8 cellular contexts compared by ENCODE assay signal in the genomic region with DNA sequence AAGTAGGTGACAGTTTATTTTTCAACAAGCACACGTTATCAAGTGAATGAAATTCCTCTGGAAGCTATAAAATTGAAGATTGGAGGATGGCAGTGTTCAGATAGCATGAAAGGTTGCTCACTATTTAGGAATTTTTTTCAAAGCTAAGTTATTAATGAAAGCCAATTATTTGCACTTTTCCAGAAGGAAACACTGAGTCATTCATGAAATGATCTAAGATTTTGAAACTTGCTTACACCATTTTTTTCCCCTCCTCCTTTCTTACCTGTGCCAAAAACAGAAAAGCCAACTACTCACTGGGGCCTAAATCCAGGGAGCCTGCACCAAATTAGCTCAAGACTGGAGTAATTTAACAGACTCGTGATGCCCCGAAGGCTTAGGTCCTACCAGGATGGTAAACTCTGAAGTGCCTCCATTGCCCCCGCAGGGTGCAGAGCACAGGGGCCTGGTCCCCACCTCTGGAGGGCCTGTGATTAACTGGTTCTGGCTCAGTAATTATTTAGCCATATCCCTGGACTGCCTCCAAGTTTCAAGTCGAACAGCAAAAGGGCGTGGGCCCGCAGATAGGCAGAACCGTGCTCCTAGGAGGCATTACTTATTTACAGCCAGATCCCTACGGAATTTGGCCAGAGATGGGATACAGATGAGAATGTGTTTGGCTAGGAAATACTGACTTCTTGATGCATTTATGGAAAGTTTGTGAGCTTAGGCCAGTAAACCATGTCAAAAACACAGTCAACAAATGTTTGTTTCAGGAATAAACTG. TPM values are rescaled to one million over a fixed set of nuclear protein-coding genes. Genes with fewer than 3 reads are reported as not detected.
DNase-seq lines count a peak whose midpoint lies in the region; ATAC-seq and TF ChIP-seq lines count a peak whose summit lies in the region.

No MANE protein-coding gene starts in this region.

- peaks cover 32 to 41% (median 32%) of the 10 kb centered on the region in 3 donors for H3K4me1 Mint-ChIP-seq in CD8-positive, alpha-beta memory T cell
- peaks cover 33% of the 10 kb centered on the region for H3K4me1 Mint-ChIP-seq in T-helper 1 cell treated with Interleukin-12 subunit alpha and Interleukin-12 subunit beta and Interleukin-4 antibody, amounts not matched to agents 30 μg/mL and 1 μg/mL, for 36 hours (ENCODE audit: low read depth)
- H3K4me1 Mint-ChIP-seq in naive thymus-derived CD4-positive, alpha-beta T cell: peaks cover 17 to 47% (median 40%) of the 10 kb centered on the region in 7 donors

- H3K36me3 ChIP-seq in CD8-positive, alpha-beta memory T cell (ENCODE audit: insufficient read depth, low read length): no peaks in the 10 kb centered on the region
- H3K36me3 ChIP-seq in naive thymus-derived CD4-positive, alpha-beta T cell (ENCODE audit: control insufficient read depth in 2 of 3, insufficient read depth in 3 of 3, low read length in 3 of 3): no peaks in the 10 kb centered on the region

- H3K27me3 Mint-ChIP-seq in CD8-positive, alpha-beta memory T cell: no peaks in the 10 kb centered on the region
- no peaks in the 10 kb centered on the region for H3K27me3 Mint-ChIP-seq in T-helper 1 cell treated with Interleukin-12 subunit alpha and Interleukin-12 subunit beta and Interleukin-4 antibody, amounts not matched to agents 30 μg/mL and 1 μg/mL, for 36 hours (ENCODE audit: low read depth)
- H3K27me3 Mint-ChIP-seq in naive thymus-derived CD4-positive, alpha-beta T cell: no peaks in the 10 kb centered on the region

- H3K27ac ChIP-seq in CD8-positive, alpha-beta memory T cell (ENCODE audit: low read depth, low read length): peak overlapping the region; percentile 71
- peak overlapping the region; percentile 74 for H3K27ac ChIP-seq in naive thymus-derived CD4-positive, alpha-beta T cell (ENCODE audit: low read depth, low read length)

- H3K9me3 ChIP-seq in CD8-positive, alpha-beta memory T cell (ENCODE audit: low read length): no peaks in the 10 kb centered on the region
- H3K9me3 ChIP-seq in naive thymus-derived CD4-positive, alpha-beta T cell (ENCODE audit: control insufficient read depth in 2 of 3, low read length in 3 of 3): no peaks in the 10 kb centered on the region

- H3K9me3 Mint-ChIP-seq in CD8-positive, alpha-beta memory T cell: no peaks in the 10 kb centered on the region
- H3K9me3 Mint-ChIP-seq in T-helper 1 cell treated with Interleukin-12 subunit alpha and Interleukin-12 subunit beta and Interleukin-4 antibody, amounts not matched to agents 30 μg/mL and 1 μg/mL, for 36 hours: no peaks in the 10 kb centered on the region
- H3K9me3 Mint-ChIP-seq in naive thymus-derived CD4-positive, alpha-beta T cell: no peaks in the 10 kb centered on the region

- TF ChIP-seq CTCF in epithelial cell of esophagus (IDR thresholded peaks at IDR 0.05; ENCODE audit: insufficient read depth, low read depth, low read length, missing control alignments): no peak

- H3K27ac Mint-ChIP-seq in CD8-positive, alpha-beta memory T cell: peak overlapping the region; percentile 72 to 92 (median 80)
- H3K27ac Mint-ChIP-seq in T-helper 1 cell treated with Interleukin-12 subunit alpha and Interleukin-12 subunit beta and Interleukin-4 antibody, amounts not matched to agents 30 μg/mL and 1 μg/mL, for 36 hours: peak overlapping the region; percentile 97
- H3K27ac Mint-ChIP-seq in naive thymus-derived CD4-positive, alpha-beta T cell: peak overlapping the region; percentile 91 to 98 (median 97)

- intact Hi-C loops in naive thymus-derived CD4-positive, alpha-beta T cell (cut with micrococcal nuclease): loop anchor here (1.0 to 5.0 kb wide), 6 partner anchors 12 to 251 kb away; no protein-coding TSS in a partner anchor

- H3K27me3 ChIP-seq in CD8-positive, alpha-beta memory T cell (ENCODE audit: insufficient read depth, low read length, poor library complexity, severe bottlenecking): no peaks in the 10 kb centered on the region
- no peaks in the 10 kb centered on the region for H3K27me3 ChIP-seq in naive thymus-derived CD4-positive, alpha-beta T cell (ENCODE audit: control insufficient read depth in 2 of 2, insufficient read depth in 2 of 2, low read length in 2 of 2)

- POLR2A ChIA-PET in CD8-positive, alpha-beta memory T cell (lab: Charles Lee): interaction anchor here (0.6 to 3.6 kb wide), 7 partner anchors 8 to 165 kb away, joined by 3 to 30 read pairs (median 3); no protein-coding TSS in a partner anchor
- POLR2A ChIA-PET in naive thymus-derived CD4-positive, alpha-beta T cell (lab: Charles Lee): interaction anchor here (0.6 to 5.0 kb wide), 18 partner anchors 11 to 296 kb away, joined by 3 to 74 read pairs (median 6); a partner anchor contains a TSS

- ATAC-seq in naive thymus-derived CD4-positive, alpha-beta T cell: no peak
- ATAC-seq in HG03039 (IDR thresholded peaks at IDR 0.05; ENCODE audit: unreplicated experiment): no peak

- no peak for DNase-seq in CD8-positive, alpha-beta memory T cell
- DNase-seq in HPDE6-E6E7 (ENCODE audit: extremely low spot score) (peak; percentile 85), epithelial cell of esophagus (ENCODE audit: low read depth) (peak; percentile 93), amniotic stem cell (lab: John Stamatoyannopoulos, UW) (no peak)
- peak in 2 of 9 donors; percentile 24 for DNase-seq in naive thymus-derived CD4-positive, alpha-beta T cell
- DNase-seq in stimulated activated CD4-positive, alpha-beta T cell treated with anti-CD3 and anti-CD28 coated beads, Interleukin-2, amount 100 ng/mL, for 24 hours: no peak

- CTCF ChIA-PET in CD8-positive, alpha-beta memory T cell (lab: Charles Lee): interaction anchor here (0.8 to 2.3 kb wide), 3 partner anchors 8 to 27 kb away, joined by 3 to 7 read pairs (median 3); no protein-coding TSS in a partner anchor
- CTCF ChIA-PET in naive thymus-derived CD4-positive, alpha-beta T cell (lab: Charles Lee): interaction anchor here (1.0 to 2.6 kb wide), 6 partner anchors 12 to 294 kb away, joined by 4 to 11 read pairs (median 8); no protein-coding TSS in a partner anchor

- no peak overlapping the region for H3K4me3 ChIP-seq in CD8-positive, alpha-beta memory T cell (ENCODE audit: low read length)
- no peak overlapping the region for H3K4me3 ChIP-seq in epithelial cell of esophagus (ENCODE audit: low read length)
- peak overlapping the region; percentile 33 for H3K4me3 ChIP-seq in naive thymus-derived CD4-positive, alpha-beta T cell (ENCODE audit: low read length)

- peaks cover 32% of the 10 kb centered on the region for H3K4me1 ChIP-seq in CD8-positive, alpha-beta memory T cell (ENCODE audit: insufficient read depth, low read length)
- peaks cover 31 to 32% of the 10 kb centered on the region in 2 donors for H3K4me1 ChIP-seq in naive thymus-derived CD4-positive, alpha-beta T cell (ENCODE audit: control insufficient read depth in 2 of 2, insufficient read depth in 2 of 2, low read length in 2 of 2)

- H3K36me3 Mint-ChIP-seq in CD8-positive, alpha-beta memory T cell: no peaks in the 10 kb centered on the region
- no peaks in the 10 kb centered on the region for H3K36me3 Mint-ChIP-seq in T-helper 1 cell treated with Interleukin-12 subunit alpha and Interleukin-12 subunit beta and Interleukin-4 antibody, amounts not matched to agents 30 μg/mL and 1 μg/mL, for 36 hours (ENCODE audit: low read depth)
- no peaks in the 10 kb centered on the region for H3K36me3 Mint-ChIP-seq in naive thymus-derived CD4-positive, alpha-beta T cell

- H3K4me3 Mint-ChIP-seq in CD8-positive, alpha-beta memory T cell: peak overlapping the region in 6 of 7 donors; percentile 27 to 81 (median 42)
- H3K4me3 Mint-ChIP-seq in T-helper 1 cell treated with Interleukin-12 subunit alpha and Interleukin-12 subunit beta and Interleukin-4 antibody, amounts not matched to agents 30 μg/mL and 1 μg/mL, for 36 hours: peak overlapping the region; percentile 54
- H3K4me3 Mint-ChIP-seq in naive thymus-derived CD4-positive, alpha-beta T cell: peak overlapping the region; percentile 12 to 87 (median 77)

RNA-seq across cellular contexts. Expression of a gene that starts 28.0 kb away (rescaled TPM):
- total RNA-seq in CD8-positive, alpha-beta memory T cell: 10 to 100 TPM; 52.5 to 54.3 TPM
- polyA plus RNA-seq in CD8-positive, alpha-beta memory T cell: 24.0 TPM
- 100 to 1,000 TPM in 3 of 5 experiments, 10 to 100 TPM in 2; 72.6 to 104 (median 100) TPM for total RNA-seq in naive thymus-derived CD4-positive, alpha-beta T cell
- polyA plus RNA-seq in naive thymus-derived CD4-positive, alpha-beta T cell: 10 to 100 TPM; 17.3 to 55.2 TPM

Comparison
In these comparisons a context has a peak if more than half of its experiments do, and no peak if none do; other contexts are left out.
1. DNase-seq: peak in HPDE6-E6E7 (single experiment) and epithelial cell of esophagus (single experiment); none in CD8-positive, alpha-beta memory T cell (0 of 5), amniotic stem cell (single experiment) and stimulated activated CD4-positive, alpha-beta T cell treated with anti-CD3 and anti-CD28 coated beads, Interleukin-2, amount 100 ng/mL, for 24 hours (0 of 2).
2. Peak in every context shown above with its lines, with median percentiles within 50 percentile points of each other: H3K27ac Mint-ChIP-seq and H3K4me3 Mint-ChIP-seq.